ENCODE assay signal across 1 cellular context in genomic region chr3:126351771-126352475, GRCh38.
TF ChIP-seq lines count a peak whose summit lies in the region.

No MANE protein-coding gene starts in this region.

TF ChIP-seq in WTC11, 78 proteins besides CTCF, POLR2A, EP300 and RAD21 (continued from another document):
- TF ChIP-seq, protein P1, sequence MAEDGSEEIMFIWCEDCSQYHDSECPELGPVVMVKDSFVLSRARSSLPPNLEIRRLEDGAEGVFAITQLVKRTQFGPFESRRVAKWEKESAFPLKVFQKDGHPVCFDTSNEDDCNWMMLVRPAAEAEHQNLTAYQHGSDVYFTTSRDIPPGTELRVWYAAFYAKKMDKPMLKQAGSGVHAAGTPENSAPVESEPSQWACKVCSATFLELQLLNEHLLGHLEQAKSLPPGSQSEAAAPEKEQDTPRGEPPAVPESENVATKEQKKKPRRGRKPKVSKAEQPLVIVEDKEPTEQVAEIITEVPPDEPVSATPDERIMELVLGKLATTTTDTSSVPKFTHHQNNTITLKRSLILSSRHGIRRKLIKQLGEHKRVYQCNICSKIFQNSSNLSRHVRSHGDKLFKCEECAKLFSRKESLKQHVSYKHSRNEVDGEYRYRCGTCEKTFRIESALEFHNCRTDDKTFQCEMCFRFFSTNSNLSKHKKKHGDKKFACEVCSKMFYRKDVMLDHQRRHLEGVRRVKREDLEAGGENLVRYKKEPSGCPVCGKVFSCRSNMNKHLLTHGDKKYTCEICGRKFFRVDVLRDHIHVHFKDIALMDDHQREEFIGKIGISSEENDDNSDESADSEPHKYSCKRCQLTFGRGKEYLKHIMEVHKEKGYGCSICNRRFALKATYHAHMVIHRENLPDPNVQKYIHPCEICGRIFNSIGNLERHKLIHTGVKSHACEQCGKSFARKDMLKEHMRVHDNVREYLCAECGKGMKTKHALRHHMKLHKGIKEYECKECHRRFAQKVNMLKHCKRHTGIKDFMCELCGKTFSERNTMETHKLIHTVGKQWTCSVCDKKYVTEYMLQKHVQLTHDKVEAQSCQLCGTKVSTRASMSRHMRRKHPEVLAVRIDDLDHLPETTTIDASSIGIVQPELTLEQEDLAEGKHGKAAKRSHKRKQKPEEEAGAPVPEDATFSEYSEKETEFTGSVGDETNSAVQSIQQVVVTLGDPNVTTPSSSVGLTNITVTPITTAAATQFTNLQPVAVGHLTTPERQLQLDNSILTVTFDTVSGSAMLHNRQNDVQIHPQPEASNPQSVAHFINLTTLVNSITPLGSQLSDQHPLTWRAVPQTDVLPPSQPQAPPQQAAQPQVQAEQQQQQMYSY (CRISPR knock-in tag; IDR thresholded peaks at IDR 0.05): no peak
- no peak for TF ChIP-seq CREM (CRISPR knock-in tag; IDR thresholded peaks at IDR 0.05)
- no peak for TF ChIP-seq JUN (CRISPR knock-in tag; IDR thresholded peaks at IDR 0.05)
